ENCODE assay signal across 20 cellular contexts in the genomic region with DNA sequence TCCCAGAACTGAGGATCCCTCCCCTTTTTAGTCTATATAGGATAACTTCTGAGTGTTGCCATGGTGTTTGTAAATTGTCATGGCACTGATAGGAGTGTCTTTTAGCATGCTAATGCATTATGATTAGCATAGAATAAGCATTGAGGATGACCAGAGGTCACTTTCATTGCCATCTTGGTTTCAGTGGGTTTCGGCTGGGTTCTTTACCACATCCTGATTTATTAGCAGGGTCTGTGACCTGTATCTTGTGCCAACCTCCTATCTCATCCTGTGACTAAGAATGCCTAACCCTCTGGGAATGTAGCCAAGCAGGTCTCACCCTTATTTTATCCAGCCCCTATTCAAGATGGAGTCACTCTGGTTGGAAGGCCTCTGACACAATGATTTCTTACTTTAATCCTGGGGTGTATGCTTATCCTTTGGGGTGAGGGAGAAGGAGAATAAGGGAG. TPM values are rescaled to one million over a fixed set of nuclear protein-coding genes. Genes with fewer than 3 reads are reported as not detected.
DNase-seq lines count a peak whose midpoint lies in the region; TF ChIP-seq lines count a peak whose summit lies in the region.
"Had no signal": no experiment of that assay in that cellular context is flagged by ENCODE, and none has a peak within 500 bp of the region (broad histone marks: within the 10 kb centered on the region; RNA-seq: fewer than 3 reads in every experiment).

No MANE protein-coding gene starts in this region.

- intact Hi-C loops in stomach (cut with DNase I; ENCODE audit: low total_unique reads), result no loop called here

- H3K36me3 Mint-ChIP-seq in type B pancreatic cell, result no peaks in the 10 kb centered on the region

- no peak for TF ChIP-seq EP300 in stomach (IDR thresholded peaks at IDR 0.05)

- H3K4me3 ChIP-seq in HFF-Myc (replicated peaks; ENCODE audit: low read depth, low read length) (no peak overlapping the region), stomach (no peak overlapping the region)
- H3K4me3 ChIP-seq: prostate gland, SK-N-MC had no signal

- TF ChIP-seq POLR2A in stomach (IDR thresholded peaks at IDR 0.05), result no peak

- H3K4me1 Mint-ChIP-seq in type B pancreatic cell (ENCODE audit: unreplicated experiment), result no peaks in the 10 kb centered on the region

- 36 to 52% (median 42%) methylated on average over 1 of the region's 1 CpG for WGBS in stomach, 5 donors

- peak overlapping the region; percentile 30 for H3K27ac Mint-ChIP-seq in type B pancreatic cell
- H3K27ac Mint-ChIP-seq: endodermal cell had no signal

- TF ChIP-seq CTCF in HFF-Myc (IDR thresholded peaks at IDR 0.05; ENCODE audit: low read depth, low read length, missing control alignments), result no peak
- no peak for TF ChIP-seq CTCF in type B pancreatic cell (conservative IDR thresholded peaks at IDR 0.05)
- no peak for TF ChIP-seq CTCF in stomach (IDR thresholded peaks at IDR 0.05)

- no peaks in the 10 kb centered on the region for H3K4me1 ChIP-seq in stomach
- H3K4me1 ChIP-seq: prostate gland had no signal

- H3K27me3 ChIP-seq in stomach, result peaks cover 0 to 18% (median 4%) of the 10 kb centered on the region in 3 donors

- peaks cover 9% of the 10 kb centered on the region for H3K27me3 Mint-ChIP-seq in type B pancreatic cell

- no peaks in the 10 kb centered on the region for H3K36me3 ChIP-seq in stomach
- H3K36me3 ChIP-seq: prostate gland had no signal

- H3K9me3 ChIP-seq in stomach, result no peaks in the 10 kb centered on the region
- H3K9me3 ChIP-seq: prostate gland had no signal

- H3K27ac ChIP-seq in epithelial cell of prostate, result no peak overlapping the region
- H3K27ac ChIP-seq in stomach, result no peak overlapping the region
- H3K27ac ChIP-seq: prostate gland, SK-N-MC had no signal

- no peaks in the 10 kb centered on the region for H3K9me3 Mint-ChIP-seq in type B pancreatic cell
- H3K9me3 Mint-ChIP-seq: endodermal cell, nephron progenitor cell had no signal

- H3K4me3 Mint-ChIP-seq in type B pancreatic cell, result no peak overlapping the region
- H3K4me3 Mint-ChIP-seq: endodermal cell, nephron progenitor cell had no signal

- peak; percentile 2 for DNase-seq in HFF-Myc (ENCODE audit: extremely low read depth, low read depth)
- peak; percentile 63 for DNase-seq in RKO (ENCODE audit: low spot score)
- peak; percentile 31 for DNase-seq in epithelial cell of prostate (ENCODE audit: low read depth, low spot score)
- no peak for DNase-seq in type B pancreatic cell (ENCODE audit: extremely low spot score, unreplicated experiment)
- no peak for DNase-seq in superior temporal gyrus (ENCODE audit: extremely low spot score)
- no peak for DNase-seq in stomach
- DNase-seq in NCI-H82 (lab: John Stamatoyannopoulos, UW), result no peak
- DNase-seq: amygdala; endodermal cell; left cardiac atrium; NCI-H2029; nephron progenitor cell; stimulated activated CD4-positive, alpha-beta T cell treated with anti-CD3 and anti-CD28 coated beads, Interleukin-4, amount 100 ng/mL, for 4 hours had no signal

RNA-seq across cellular contexts. Expression of a gene that starts 19.6 kb away (rescaled TPM):
- total RNA-seq in type B pancreatic cell (ENCODE audit: low replicate concordance) (64.4 and 98.9 TPM in 2 replicates), stomach (10 to 100 TPM in 2 of 5 donors, 1 to 10 TPM in 2, not detected in 1; 2.2 to 82.8 (median 37.6) TPM)
- polyA plus RNA-seq in stomach, result 10 to 100 TPM in 2 of 3 donors, 1 to 10 TPM in 1; 6.4 to 57.7 (median 49.0) TPM
- total RNA-seq: HepG2, NCI-H460 had no signal
- polyA plus RNA-seq: BJ had no signal

RNA-seq across cellular contexts. Expression of a gene that starts 26.3 kb away (rescaled TPM):
- not detected in 2 replicates for total RNA-seq in type B pancreatic cell (ENCODE audit: low replicate concordance)
- total RNA-seq in stomach, result not detected
- polyA plus RNA-seq in stomach, result not detected
- total RNA-seq: endodermal cell, frontal cortex, HepG2, left cardiac atrium, NCI-H460, prostate gland, subcutaneous adipose tissue had no signal
- polyA plus RNA-seq: BJ, HepG2 had no signal

RNA-seq across cellular contexts. Expression of a gene that starts 50.2 kb away (rescaled TPM):
- 0.50 TPM in 1 of 2 replicates, not detected in the other for total RNA-seq in type B pancreatic cell (ENCODE audit: low replicate concordance)
- not detected for total RNA-seq in stomach
- not detected for polyA plus RNA-seq in stomach
- total RNA-seq: endodermal cell, frontal cortex, HepG2, left cardiac atrium, subcutaneous adipose tissue had no signal
- polyA plus RNA-seq: BJ, HepG2 had no signal

RNA-seq across cellular contexts. Expression of a gene that starts 58.1 kb away (rescaled TPM):
- total RNA-seq in type B pancreatic cell (ENCODE audit: low replicate concordance) (0.24 TPM in 1 of 2 replicates, not detected in the other), stomach (not detected)
- polyA plus RNA-seq in stomach, result not detected
- total RNA-seq: frontal cortex, HepG2, NCI-H460, subcutaneous adipose tissue had no signal
- polyA plus RNA-seq: BJ, HepG2 had no signal

Comparison
In these comparisons a context has a peak if more than half of its experiments do, and no peak if none do; other contexts are left out.
1. DNase-seq: peak in HFF-Myc (single experiment), RKO (single experiment) and epithelial cell of prostate (single experiment); none in type B pancreatic cell (single experiment), superior temporal gyrus (single experiment), stomach (single experiment) and NCI-H82 (single experiment).